In the genomic region with DNA sequence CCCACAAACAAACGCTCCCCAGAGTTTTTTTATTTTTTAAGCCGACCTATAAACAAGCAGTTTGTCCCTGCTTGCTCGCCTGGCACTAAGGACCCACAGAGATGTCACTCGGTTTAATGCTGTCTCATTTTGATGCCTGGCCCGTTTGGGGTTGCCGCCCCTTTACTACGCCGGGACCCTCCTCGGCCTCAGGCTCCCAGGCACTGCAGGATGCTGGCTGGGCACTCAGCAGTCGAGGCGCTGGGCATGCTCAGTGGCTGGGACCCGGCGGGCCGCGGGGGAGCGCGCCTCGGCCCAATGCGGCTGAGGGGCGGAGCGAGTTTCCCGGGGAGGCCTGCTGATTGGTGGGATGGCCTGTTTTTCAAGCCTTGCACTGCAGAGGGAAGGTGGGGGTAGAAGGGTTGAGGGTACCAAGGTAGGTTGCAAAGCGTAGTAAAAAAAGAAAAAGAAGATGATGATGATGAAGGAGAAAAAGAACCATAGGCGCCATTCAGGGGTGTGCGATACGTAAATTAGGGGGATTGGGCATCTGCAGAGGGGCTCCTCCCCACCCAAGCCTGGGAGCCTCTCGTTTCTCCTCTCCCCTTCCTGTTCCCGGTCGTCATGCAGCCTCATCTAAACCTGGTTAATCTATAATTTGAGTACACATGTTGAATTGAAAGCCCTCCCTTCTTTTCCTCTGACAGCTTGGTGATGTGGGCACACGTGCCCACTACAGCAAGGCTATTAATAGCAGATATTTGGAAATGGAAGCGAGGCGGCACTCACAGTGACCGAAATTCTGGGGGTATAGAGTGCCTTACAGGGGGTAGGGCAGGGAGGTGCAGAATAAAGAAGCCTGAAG, we compare ENCODE assay signal across 8 cellular contexts. TPM values are rescaled to one million over a fixed set of nuclear protein-coding genes. Genes with fewer than 3 reads are reported as not detected.
DNase-seq lines count a peak whose midpoint lies in the region; ATAC-seq and TF ChIP-seq lines count a peak whose summit lies in the region.

No MANE protein-coding gene starts in this region.

- peak in 1 of 4 donors; percentile 68 for TF ChIP-seq POLR2A in upper lobe of left lung (IDR thresholded peaks at IDR 0.05)

- peak overlapping the region; percentile 56 for H2AFZ ChIP-seq in trophoblast cell (ENCODE audit: insufficient read depth, low read length, poor library complexity)

- peak overlapping the region; percentile 70 for H3K4me3 ChIP-seq in trophoblast cell (ENCODE audit: low read depth, low read length)
- H3K4me3 ChIP-seq in upper lobe of left lung: peak overlapping the region; percentile 2 to 91 (median 70)

- H2AK5ac ChIP-seq in trophoblast cell (ENCODE audit: low read length): no peak overlapping the region

- no peak overlapping the region for H4K12ac ChIP-seq in trophoblast cell (ENCODE audit: low read depth, low read length)

- WGBS in trophoblast cell (ENCODE audit: extremely low coverage, insufficient coverage, insufficient read length): no CpG with 5 or more reads among the region's 33 CpGs
- WGBS in upper lobe of left lung, 2 donors: 12 to 18% methylated on average over 31 to 33 of the region's 33 CpGs

- no peak overlapping the region for H2BK5ac ChIP-seq in trophoblast cell (ENCODE audit: low read depth, low read length, poor library complexity)

- H3K4me1 ChIP-seq in trophoblast cell (ENCODE audit: control insufficient read depth in 1 of 2, insufficient read depth in 2 of 2, low read length in 2 of 2): peaks cover 27 to 28% of the 10 kb centered on the region in 2 experiments
- H3K4me1 ChIP-seq in upper lobe of left lung: peaks cover 20 to 54% (median 27%) of the 10 kb centered on the region in 4 donors

- DNase-seq in COLO668 (lab: John Stamatoyannopoulos, UW; ENCODE audit: unreplicated experiment) (peak; percentile 94), HS-27A (ENCODE audit: low read depth) (peak; percentile 24), RWPE1 (ENCODE audit: low spot score) (peak; percentile 21), head of caudate nucleus (peak; percentile 89 to 98 (median 96)), trophoblast cell (no peak), upper lobe of left lung (peak; percentile 88 to 94)
- peak; percentile 86 for DNase-seq in activated naive CD4-positive, alpha-beta T cell treated with anti-CD3 and anti-CD28 coated beads, Interleukin-2, amount 50 U/mL, for 16 hours

- H3K14ac ChIP-seq in trophoblast cell (ENCODE audit: low read length): no peak overlapping the region

- peak overlapping the region; percentile 59 for H4K8ac ChIP-seq in trophoblast cell (ENCODE audit: low read depth, low read length)

- TF ChIP-seq EP300 in upper lobe of left lung (IDR thresholded peaks at IDR 0.05): no peak

- H3K27ac ChIP-seq in RWPE1 (peak overlapping the region; percentile 92), trophoblast cell (ENCODE audit: low read depth, low read length) (no peak overlapping the region), upper lobe of left lung (peak overlapping the region; percentile 76 to 90 (median 88))

- H3K27me3 ChIP-seq in trophoblast cell (ENCODE audit: insufficient read depth, low read length): no peaks in the 10 kb centered on the region
- H3K27me3 ChIP-seq in upper lobe of left lung: no peaks in the 10 kb centered on the region

- POLR2A ChIA-PET in RWPE1 (lab: Yijun Ruan, JAX; ENCODE audit: low non-redundant PET): no interaction called here

- H3K79me2 ChIP-seq in trophoblast cell (ENCODE audit: control insufficient read depth, insufficient read depth, low read length, poor library complexity): peaks cover 30% of the 10 kb centered on the region

- ATAC-seq in GM19467 (IDR thresholded peaks at IDR 0.05; ENCODE audit: unreplicated experiment): peak; percentile 86
- peak; percentile 54 to 74 for ATAC-seq in upper lobe of left lung (ENCODE audit: low FRiP score in 2 of 2)

- H3K36me3 ChIP-seq in trophoblast cell (ENCODE audit: control insufficient read depth in 1 of 2, insufficient read depth in 2 of 2, low read length in 2 of 2): peaks cover 17 to 18% of the 10 kb centered on the region in 2 experiments
- H3K36me3 ChIP-seq in upper lobe of left lung: peaks cover 0 to 2% (median 0%) of the 10 kb centered on the region in 4 donors

- H3K23ac ChIP-seq in trophoblast cell (ENCODE audit: low read length): no peak overlapping the region

- no peak overlapping the region for H3K9ac ChIP-seq in trophoblast cell (ENCODE audit: low read length)

- no peak overlapping the region for H3K18ac ChIP-seq in trophoblast cell (ENCODE audit: low read length)

- H3K4ac ChIP-seq in trophoblast cell (ENCODE audit: low read depth, low read length): no peak overlapping the region

- H4K91ac ChIP-seq in trophoblast cell (ENCODE audit: low read depth, low read length): no peak overlapping the region

- no peak overlapping the region for H2BK12ac ChIP-seq in trophoblast cell (ENCODE audit: low read length)

- TF ChIP-seq CTCF in RWPE1 (conservative IDR thresholded peaks at IDR 0.05; ENCODE audit: low read depth): no peak
- no peak for TF ChIP-seq CTCF in upper lobe of left lung (IDR thresholded peaks at IDR 0.05)

- H3K9me3 ChIP-seq in trophoblast cell (ENCODE audit: insufficient read depth, low read depth, low read length) (peaks cover 4% of the 10 kb centered on the region), upper lobe of left lung (no peaks in the 10 kb centered on the region)

- H3K79me1 ChIP-seq in trophoblast cell (ENCODE audit: low read length): peaks cover 20% of the 10 kb centered on the region

- no peak overlapping the region for H2BK120ac ChIP-seq in trophoblast cell (ENCODE audit: insufficient read depth, low read length, poor library complexity)

- intact Hi-C loops in head of caudate nucleus (cut with DNase I): loop anchor here (5.0 kb wide), 1 partner anchor 1134 kb away; no protein-coding TSS in a partner anchor

- CTCF ChIA-PET in RWPE1 (lab: Yijun Ruan, JAX): interaction anchor here (1.0 to 2.0 kb wide), 3 partner anchors 906 to 1141 kb away, joined by 3 to 7 read pairs (median 5); no protein-coding TSS in a partner anchor

- peak overlapping the region; percentile 65 for H3K4me2 ChIP-seq in trophoblast cell (ENCODE audit: low read length)

RNA-seq across cellular contexts. Expression of gene IRS1, which starts 1.5 kb away (rescaled TPM):
- 22.0 and 23.0 TPM in 2 replicates for polyA plus RNA-seq in trophoblast cell (2013)
- 10 to 100 TPM in 5 of 6 donors, 1 to 10 TPM in 1; 9.3 to 14.3 (median 12.4) TPM for total RNA-seq in upper lobe of left lung

RNA-seq across cellular contexts. Expression of gene RHBDD1, which starts 34.7 kb away (rescaled TPM):
- 16.9 and 17.3 TPM in 2 replicates for polyA plus RNA-seq in trophoblast cell (2013)
- 10 to 100 TPM in 5 of 6 donors, 1 to 10 TPM in 1; 2.6 to 40.2 (median 14.5) TPM for total RNA-seq in upper lobe of left lung

Comparison
In these comparisons a context has a peak if more than half of its experiments do, and no peak if none do; other contexts are left out.
1. DNase-seq: peak in COLO668 (single experiment), HS-27A (single experiment), RWPE1 (single experiment), activated naive CD4-positive, alpha-beta T cell treated with anti-CD3 and anti-CD28 coated beads, Interleukin-2, amount 50 U/mL, for 16 hours (single experiment), head of caudate nucleus (42 of 42) and upper lobe of left lung (2 of 2); none in trophoblast cell (0 of 2).